14 cellular contexts compared by ENCODE assay signal in genomic region chr3:152379415-152380042, GRCh38.
DNase-seq lines count a peak whose midpoint lies in the region; ATAC-seq and TF ChIP-seq lines count a peak whose summit lies in the region.
"Had no signal": no experiment of that assay in that cellular context is flagged by ENCODE, and none has a peak within 500 bp of the region (broad histone marks: within the 10 kb centered on the region; RNA-seq: fewer than 3 reads in every experiment).

No MANE protein-coding gene starts in this region.

- H3K4me1 ChIP-seq in mesenchymal stem cell (ENCODE audit: control insufficient read depth, insufficient read depth, low read depth, low read length), result peaks cover 3% of the 10 kb centered on the region
- H3K4me1 ChIP-seq in thoracic aorta (ENCODE audit: control insufficient read depth in 1 of 2, low read depth in 2 of 2), result peaks cover 69 to 94% of the 10 kb centered on the region in 2 donors
- peaks cover 16% of the 10 kb centered on the region for H3K4me1 ChIP-seq in GM23338 (ENCODE audit: insufficient read depth)

- no peak overlapping the region for H2BK120ac ChIP-seq in mesenchymal stem cell (ENCODE audit: low read depth, low read length)

- no peaks in the 10 kb centered on the region for H3F3A ChIP-seq in GM23338 (replicated peaks; ENCODE audit: low read depth)

- H2AFZ ChIP-seq in mesenchymal stem cell (ENCODE audit: low read depth, low read length), result no peak overlapping the region
- H2AFZ ChIP-seq in GM23338, result no peak overlapping the region
- H2AFZ ChIP-seq: hepatocyte had no signal

- H3K4me3 ChIP-seq in mesenchymal stem cell (ENCODE audit: insufficient read depth in 1 of 2, low read depth in 1 of 2, low read length in 2 of 2) (no peak overlapping the region), thoracic aorta (peak overlapping the region; percentile 23), GM23338 (no peak overlapping the region)
- H3K4me3 ChIP-seq: hepatocyte, thyroid gland had no signal

- intact Hi-C loops in activated naive CD4-positive, alpha-beta T cell treated with anti-CD3 and anti-CD28 coated beads for 36 hours (cut with micrococcal nuclease), result loop anchor here (2.0 to 5.0 kb wide), 3 partner anchors 23 to 1177 kb away; partner anchors contain the start of gene GPR171

- no peak overlapping the region for H3K14ac ChIP-seq in mesenchymal stem cell (ENCODE audit: low read length in 2 of 2)

- no peaks in the 10 kb centered on the region for H4K20me1 ChIP-seq in GM23338 (replicated peaks; ENCODE audit: insufficient read depth)

- H3K36me3 ChIP-seq in mesenchymal stem cell (ENCODE audit: control insufficient read depth in 1 of 2, insufficient read depth in 2 of 2, low read depth in 1 of 2, low read length in 2 of 2) (peaks cover 0 to 12% of the 10 kb centered on the region in 2 experiments), thoracic aorta (no peaks in the 10 kb centered on the region), GM23338 (ENCODE audit: insufficient read depth) (no peaks in the 10 kb centered on the region)
- H3K36me3 ChIP-seq: thyroid gland had no signal

- H3K9me3 ChIP-seq in mesenchymal stem cell (ENCODE audit: control insufficient read depth, low read length) (no peaks in the 10 kb centered on the region), thoracic aorta (no peaks in the 10 kb centered on the region)
- H3K9me3 ChIP-seq: thyroid gland had no signal

- no peak overlapping the region for H3K23ac ChIP-seq in mesenchymal stem cell (ENCODE audit: low read length in 2 of 2)

- H3K27ac Mint-ChIP-seq in activated naive CD4-positive, alpha-beta T cell treated with anti-CD3 and anti-CD28 coated beads for 36 hours, result peak overlapping the region; percentile 74
- peak overlapping the region; percentile 72 for H3K27ac Mint-ChIP-seq in activated naive CD8-positive, alpha-beta T cell
- H3K27ac Mint-ChIP-seq in GM23338, result no peak overlapping the region

- H3K9me3 Mint-ChIP-seq in activated naive CD4-positive, alpha-beta T cell treated with anti-CD3 and anti-CD28 coated beads for 36 hours, result no peaks in the 10 kb centered on the region
- no peaks in the 10 kb centered on the region for H3K9me3 Mint-ChIP-seq in activated naive CD8-positive, alpha-beta T cell (ENCODE audit: low read depth)
- H3K9me3 Mint-ChIP-seq in GM23338, result no peaks in the 10 kb centered on the region

- no peak overlapping the region for H3K4ac ChIP-seq in mesenchymal stem cell (ENCODE audit: low read depth in 1 of 2, low read length in 2 of 2)

- no peak overlapping the region for H4K91ac ChIP-seq in mesenchymal stem cell (ENCODE audit: low read length)

- H3K18ac ChIP-seq in mesenchymal stem cell (ENCODE audit: low read depth in 1 of 2, low read length in 2 of 2), result no peak overlapping the region

- H2BK15ac ChIP-seq in mesenchymal stem cell (ENCODE audit: low read depth, poor library complexity, severe bottlenecking), result no peak overlapping the region

- H4K8ac ChIP-seq in mesenchymal stem cell (ENCODE audit: low read length), result no peak overlapping the region

- no peak overlapping the region for H3K4me2 ChIP-seq in mesenchymal stem cell (ENCODE audit: low read length, poor library complexity, severe bottlenecking)
- H3K4me2 ChIP-seq in GM23338, result no peak overlapping the region
- H3K4me2 ChIP-seq: hepatocyte had no signal

- H3K27me3 ChIP-seq in mesenchymal stem cell (ENCODE audit: control insufficient read depth in 1 of 2, insufficient read depth in 1 of 2, low read length in 2 of 2), result no peaks in the 10 kb centered on the region
- H3K27me3 ChIP-seq in thoracic aorta (replicated peaks; ENCODE audit: insufficient read depth), result no peaks in the 10 kb centered on the region
- H3K27me3 ChIP-seq in GM23338 (ENCODE audit: insufficient read depth), result no peaks in the 10 kb centered on the region
- H3K27me3 ChIP-seq: hepatocyte, thyroid gland had no signal

- CTCF ChIA-PET in activated naive CD4-positive, alpha-beta T cell treated with anti-CD3 and anti-CD28 coated beads for 36 hours (lab: Charles Lee), result interaction anchor here (0.7 kb wide), 1 partner anchor 64 kb away, joined by 3 read pairs; no protein-coding TSS in a partner anchor

- H3K36me3 Mint-ChIP-seq in activated naive CD4-positive, alpha-beta T cell treated with anti-CD3 and anti-CD28 coated beads for 36 hours (ENCODE audit: low read depth), result peaks cover 15% of the 10 kb centered on the region
- H3K36me3 Mint-ChIP-seq in activated naive CD8-positive, alpha-beta T cell, result peaks cover 18% of the 10 kb centered on the region
- H3K36me3 Mint-ChIP-seq in GM23338 (ENCODE audit: low read depth), result no peaks in the 10 kb centered on the region

- WGBS in mesenchymal stem cell, result no CpG with 5 or more reads among the region's 4 CpGs

- H3K79me2 ChIP-seq in GM23338 (replicated peaks; ENCODE audit: insufficient read depth), result peaks cover 44% of the 10 kb centered on the region

- peaks cover 1% of the 10 kb centered on the region for H3K79me1 ChIP-seq in mesenchymal stem cell (replicated peaks; ENCODE audit: low read length, poor library complexity, severe bottlenecking)

- no peak for DNase-seq in activated naive CD4-positive, alpha-beta T cell treated with anti-CD3 and anti-CD28 coated beads for 36 hours
- DNase-seq in activated naive CD4-positive, alpha-beta T cell treated with anti-CD3 and anti-CD28 coated beads, Interleukin-2, amount 50 U/mL, for 16 hours, result no peak
- DNase-seq in mesenchymal stem cell (peak; percentile 61), thoracic aorta (ENCODE audit: low spot score) (no peak), activated T-cell treated with anti-CD3 and anti-CD28 coated beads for 4 hours (no peak), GM23338 (ENCODE audit: low spot score) (no peak)
- DNase-seq in NK-92 treated with Interleukin-12 subunit alpha and Interleukin-12 subunit beta, amount 100 ng/mL, for 24 hours (lab: John Stamatoyannopoulos, UW), result no peak
- DNase-seq: activated CD4-positive, alpha-beta T cell treated with anti-CD3 and anti-CD28 coated beads, Interleukin-2, amount 50 U/mL, for 4 hours; EL; NCI-H2107; retina; thyroid gland had no signal

- no peak overlapping the region for H2BK12ac ChIP-seq in mesenchymal stem cell (ENCODE audit: low read length in 2 of 2)

- no peak overlapping the region for H3K9ac ChIP-seq in mesenchymal stem cell (ENCODE audit: low read length)

- TF ChIP-seq CTCF in thoracic aorta (IDR thresholded peaks at IDR 0.05) (no peak), GM23338 (conservative IDR thresholded peaks at IDR 0.05; ENCODE audit: low read depth in 2 of 2) (no peak)

- H3K4me1 Mint-ChIP-seq in activated naive CD4-positive, alpha-beta T cell treated with anti-CD3 and anti-CD28 coated beads for 36 hours (ENCODE audit: low read depth), result peaks cover 77% of the 10 kb centered on the region
- peaks cover 83% of the 10 kb centered on the region for H3K4me1 Mint-ChIP-seq in activated naive CD8-positive, alpha-beta T cell (ENCODE audit: low read depth)
- H3K4me1 Mint-ChIP-seq in GM23338, result peaks cover 31% of the 10 kb centered on the region

- H3K27ac ChIP-seq in mesenchymal stem cell (ENCODE audit: low read length, poor library complexity, severe bottlenecking) (no peak overlapping the region), thoracic aorta (peak overlapping the region; percentile 55 to 60), GM23338 (ENCODE audit: low read depth) (no peak overlapping the region)
- H3K27ac ChIP-seq: hepatocyte had no signal

- H3K9me2 ChIP-seq in GM23338 (ENCODE audit: insufficient read depth), result no peaks in the 10 kb centered on the region

- no peak overlapping the region for H3K4me3 Mint-ChIP-seq in activated naive CD4-positive, alpha-beta T cell treated with anti-CD3 and anti-CD28 coated beads for 36 hours
- H3K4me3 Mint-ChIP-seq in activated naive CD8-positive, alpha-beta T cell, result no peak overlapping the region
- no peak overlapping the region for H3K4me3 Mint-ChIP-seq in GM23338

- H2AK5ac ChIP-seq in mesenchymal stem cell (ENCODE audit: low read length, severe bottlenecking), result no peak overlapping the region

- ATAC-seq in thoracic aorta (ENCODE audit: insufficient number of reproducible peaks, low FRiP score, low read depth), result no peak
- ATAC-seq in GM23338, result no peak

- no peak overlapping the region for H2BK5ac ChIP-seq in mesenchymal stem cell (ENCODE audit: low read depth, low read length, poor library complexity, severe bottlenecking)

- no peaks in the 10 kb centered on the region for H3K27me3 Mint-ChIP-seq in activated naive CD4-positive, alpha-beta T cell treated with anti-CD3 and anti-CD28 coated beads for 36 hours (ENCODE audit: low read depth)
- no peaks in the 10 kb centered on the region for H3K27me3 Mint-ChIP-seq in activated naive CD8-positive, alpha-beta T cell
- H3K27me3 Mint-ChIP-seq in GM23338 (ENCODE audit: insufficient read depth, low read depth, poor library complexity), result no peaks in the 10 kb centered on the region

TF ChIP-seq in GM23338, 12 proteins besides CTCF, POLR2A, EP300 and RAD21 (continues in another document):
- no peak for TF ChIP-seq ZNF331 (CRISPR knock-in tag; IDR thresholded peaks at IDR 0.05; ENCODE audit: low read depth)
- no peak for TF ChIP-seq NANOG (IDR thresholded peaks at IDR 0.05; ENCODE audit: borderline replicate concordance)
- TF ChIP-seq ETS1 (IDR thresholded peaks at IDR 0.05), result no peak

Comparison
In these comparisons a context has a peak if more than half of its experiments do, and no peak if none do; other contexts are left out.
1. H3K27ac ChIP-seq: peak in thoracic aorta (2 of 2); none in mesenchymal stem cell (single experiment) and GM23338 (single experiment).